Comparison of ENCODE assay signal across 19 cellular contexts in genomic region chr11:10885703-10886363, GRCh38. TPM values are rescaled to one million over a fixed set of nuclear protein-coding genes. Genes with fewer than 3 reads are reported as not detected.
DNase-seq lines count a peak whose midpoint lies in the region; ATAC-seq, FAIRE-seq and TF ChIP-seq lines count a peak whose summit lies in the region.
"Had no signal": no experiment of that assay in that cellular context is flagged by ENCODE, and none has a peak within 500 bp of the region (broad histone marks: within the 10 kb centered on the region; RNA-seq: fewer than 3 reads in every experiment).

No MANE protein-coding gene starts in this region.

- no peak overlapping the region for H3K27ac Mint-ChIP-seq in CD4-positive, alpha-beta T cell
- H3K27ac Mint-ChIP-seq: activated CD4-positive, alpha-beta T cell treated with anti-CD3 and anti-CD28 coated beads, Interleukin-2, amount 10 ng/mL, durations not matched to agents 24 days and 14 days; activated T-helper 1 cell treated with anti-CD3 and anti-CD28 coated beads, Interleukin-12 subunit alpha, Interleukin-12 subunit beta, Interleukin-2, Interleukin-4 antibody, amounts not matched to agents 30 ng/mL and 10 ng/mL and 1 ng/mL, durations not matched to agents 14 hours and 24 hours and 36 hours had no signal

- H3K27me3 Mint-ChIP-seq in CD4-positive, alpha-beta T cell = no peaks in the 10 kb centered on the region

- no peak overlapping the region for H3K4me3 ChIP-seq in fibroblast of the aortic adventitia (ENCODE audit: low read depth, low read length)
- H3K4me3 ChIP-seq: Peyer's patch had no signal

- no peaks in the 10 kb centered on the region for H3K9me3 ChIP-seq in CD4-positive, alpha-beta T cell (ENCODE audit: control insufficient read depth, low read length)

- intact Hi-C loops in CD4-positive, alpha-beta T cell (cut with DNase I, micrococcal nuclease) = no loop called here

- H3K36me3 Mint-ChIP-seq in CD4-positive, alpha-beta T cell (ENCODE audit: low read depth) = no peaks in the 10 kb centered on the region

- no peak for TF ChIP-seq CTCF in CD4-positive, alpha-beta T cell (IDR thresholded peaks at IDR 0.05)
- TF ChIP-seq CTCF in fibroblast of the aortic adventitia (IDR thresholded peaks at IDR 0.05; ENCODE audit: insufficient read depth, low read length) (no peak), omental fat pad (IDR thresholded peaks at IDR 0.05) (no peak), GM13977 (IDR thresholded peaks at IDR 0.05; ENCODE audit: extremely low read depth, insufficient read depth, missing control alignments) (no peak), D721Med (IDR thresholded peaks at IDR 0.05; ENCODE audit: insufficient read depth, missing control alignments) (no peak)

- ATAC-seq in CD4-positive, alpha-beta T cell (ENCODE audit: poor library complexity) = peak; percentile 62
- ATAC-seq in omental fat pad (ENCODE audit: low FRiP score) = peak; percentile 59

- CTCF ChIA-PET in CD4-positive, alpha-beta T cell (lab: Charles Lee) = no interaction called here

- DNase-seq in CD4-positive, alpha-beta T cell = no peak
- DNase-seq in SK-MEL-5 (ENCODE audit: low read depth, low spot score) = peak; percentile 29
- DNase-seq in fibroblast of the aortic adventitia (ENCODE audit: low read depth) = peak; percentile 93
- no peak for DNase-seq in omental fat pad (ENCODE audit: low spot score)
- no peak for DNase-seq in GM13977 (ENCODE audit: low spot score)
- DNase-seq in SK-N-DZ (ENCODE audit: low spot score) = no peak
- DNase-seq in D721Med (ENCODE audit: insufficient read length, low spot score) = no peak
- no peak for DNase-seq in NCI-H774 (lab: John Stamatoyannopoulos, UW)
- DNase-seq: activated CD4-positive, alpha-beta T cell treated with anti-CD3 and anti-CD28 coated beads, Interleukin-2, amount 10 ng/mL, durations not matched to agents 24 days and 14 days; AML-193; hippocampal formation; mesendoderm; NCI-H1417 treated with DMSO at 0.1 percent for 48 hours; occipital lobe; Peyer's patch; stimulated activated CD8-positive, alpha-beta memory T cell treated with anti-CD3 and anti-CD28 coated beads, Interleukin-4, amount 100 ng/mL, for 48 hours; T-helper 2 cell had no signal

- in situ Hi-C loops in SK-MEL-5 (cut with HindIII; ENCODE audit: low pct_unique_long_range_greater_than_20kb, low sequenced_read_pairs) = no loop called here
- in situ Hi-C loops in GM13977 (cut with MboI; ENCODE audit: low pct_unique_long_range_greater_than_20kb, low sequenced_read_pairs, unreplicated experiment) = no loop called here

- POLR2A ChIA-PET in CD4-positive, alpha-beta T cell (lab: Charles Lee) = no interaction called here

- H3K4me3 Mint-ChIP-seq in CD4-positive, alpha-beta T cell = no peak overlapping the region
- H3K4me3 Mint-ChIP-seq: activated CD4-positive, alpha-beta T cell treated with anti-CD3 and anti-CD28 coated beads, Interleukin-2, amount 10 ng/mL, durations not matched to agents 24 days and 14 days; activated T-helper 1 cell treated with anti-CD3 and anti-CD28 coated beads, Interleukin-12 subunit alpha, Interleukin-12 subunit beta, Interleukin-2, Interleukin-4 antibody, amounts not matched to agents 30 ng/mL and 10 ng/mL and 1 ng/mL, durations not matched to agents 14 hours and 24 hours and 36 hours had no signal

- no peak for FAIRE-seq in D721Med (lab: Jason Lieb, UNC)
- FAIRE-seq: GM12892 had no signal

- H3K4me1 Mint-ChIP-seq in CD4-positive, alpha-beta T cell (ENCODE audit: low read depth) = no peaks in the 10 kb centered on the region
- H3K4me1 Mint-ChIP-seq: activated CD4-positive, alpha-beta T cell treated with anti-CD3 and anti-CD28 coated beads, Interleukin-2, amount 10 ng/mL, durations not matched to agents 24 days and 14 days had no signal

- no peaks in the 10 kb centered on the region for H3K27me3 ChIP-seq in CD4-positive, alpha-beta T cell (ENCODE audit: control insufficient read depth, insufficient read depth, low read length)
- H3K27me3 ChIP-seq: Peyer's patch had no signal

- H3K27ac ChIP-seq in CD4-positive, alpha-beta T cell (ENCODE audit: low read depth, low read length) = no peak overlapping the region

- peaks cover 10% of the 10 kb centered on the region for H3K9me3 Mint-ChIP-seq in CD4-positive, alpha-beta T cell

RNA-seq across cellular contexts. Expression of gene ZBED5, which starts 28.0 kb away (rescaled TPM):
- 10 to 100 TPM; 71.1 to 72.0 TPM for total RNA-seq in CD4-positive, alpha-beta T cell
- 27.5 and 32.3 TPM in 2 replicates for total RNA-seq in SK-MEL-5 (2014; rRNA removed; shearing (Covaris generic))
- polyA plus RNA-seq in SK-MEL-5 (2015; cell fraction: cytosol; rRNA removed) = 19.2 and 33.5 TPM in 2 replicates
- polyA plus RNA-seq in SK-MEL-5 (2015; cell fraction: nucleus; rRNA removed) = 250 and 253 TPM in 2 replicates
- total RNA-seq in fibroblast of the aortic adventitia (ENCODE audit: low replicate concordance) (30.3 and 60.6 TPM in 2 replicates), omental fat pad (10 to 100 TPM; 16.5 to 44.0 (median 22.6) TPM)
- 47.6 and 51.4 TPM in 2 replicates for polyA plus RNA-seq in SK-N-DZ (2014; cell fraction: cytosol; rRNA removed)
- polyA plus RNA-seq in SK-N-DZ (2014; cell fraction: nucleus; rRNA removed) = 74.8 and 118 TPM in 2 replicates

Comparison
In these comparisons a context has a peak if more than half of its experiments do, and no peak if none do; other contexts are left out.
1. DNase-seq: peak in SK-MEL-5 (single experiment) and fibroblast of the aortic adventitia (single experiment); none in CD4-positive, alpha-beta T cell (0 of 10), omental fat pad (single experiment), GM13977 (single experiment), SK-N-DZ (single experiment), D721Med (single experiment) and NCI-H774 (single experiment).